1 cellular context compared by ENCODE assay signal in the genomic region with DNA sequence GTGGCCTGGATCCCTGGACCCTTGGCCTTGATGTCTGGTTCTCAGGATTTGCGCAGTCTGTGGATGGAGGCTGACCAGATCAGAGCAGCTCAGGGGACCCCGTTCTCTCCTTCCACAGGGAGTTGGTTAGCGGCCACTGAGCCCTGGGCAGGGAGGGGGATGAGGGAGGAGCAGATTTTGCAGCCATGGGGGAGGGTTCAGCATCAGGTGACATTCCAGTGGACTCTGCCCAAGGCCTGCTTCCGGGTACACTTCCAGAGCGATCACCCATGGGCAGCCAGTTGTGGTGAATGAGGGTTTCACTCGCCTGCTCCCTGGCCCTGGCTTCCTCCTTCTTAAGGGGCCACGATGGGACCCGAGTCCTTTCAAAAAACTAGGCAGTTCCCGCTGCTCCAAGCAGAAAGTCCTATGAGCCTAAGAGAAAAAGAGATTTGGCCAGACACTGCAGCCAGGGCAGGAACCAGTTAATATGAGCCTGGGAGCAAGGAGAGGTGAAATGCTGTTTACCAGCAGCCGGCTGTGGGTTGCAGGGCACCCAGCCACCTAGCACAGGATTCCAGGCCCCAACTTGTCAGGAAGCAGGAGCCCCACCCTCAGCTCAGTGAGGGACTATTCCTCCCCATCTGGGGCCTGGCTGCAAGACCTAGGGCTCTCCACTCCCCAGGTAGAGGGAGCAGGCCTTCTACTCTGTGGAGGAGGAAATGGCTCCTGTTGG.
A peak's percentile ranks its signal among the peaks of the same experiment; 100 is the strongest.
TF ChIP-seq lines count a peak whose summit lies in the region.

No MANE protein-coding gene starts in this region.

TF ChIP-seq in HepG2, 621 proteins besides CTCF, POLR2A, EP300 and RAD21 (continued from another document and continues in another):
- TF ChIP-seq, protein P1, sequence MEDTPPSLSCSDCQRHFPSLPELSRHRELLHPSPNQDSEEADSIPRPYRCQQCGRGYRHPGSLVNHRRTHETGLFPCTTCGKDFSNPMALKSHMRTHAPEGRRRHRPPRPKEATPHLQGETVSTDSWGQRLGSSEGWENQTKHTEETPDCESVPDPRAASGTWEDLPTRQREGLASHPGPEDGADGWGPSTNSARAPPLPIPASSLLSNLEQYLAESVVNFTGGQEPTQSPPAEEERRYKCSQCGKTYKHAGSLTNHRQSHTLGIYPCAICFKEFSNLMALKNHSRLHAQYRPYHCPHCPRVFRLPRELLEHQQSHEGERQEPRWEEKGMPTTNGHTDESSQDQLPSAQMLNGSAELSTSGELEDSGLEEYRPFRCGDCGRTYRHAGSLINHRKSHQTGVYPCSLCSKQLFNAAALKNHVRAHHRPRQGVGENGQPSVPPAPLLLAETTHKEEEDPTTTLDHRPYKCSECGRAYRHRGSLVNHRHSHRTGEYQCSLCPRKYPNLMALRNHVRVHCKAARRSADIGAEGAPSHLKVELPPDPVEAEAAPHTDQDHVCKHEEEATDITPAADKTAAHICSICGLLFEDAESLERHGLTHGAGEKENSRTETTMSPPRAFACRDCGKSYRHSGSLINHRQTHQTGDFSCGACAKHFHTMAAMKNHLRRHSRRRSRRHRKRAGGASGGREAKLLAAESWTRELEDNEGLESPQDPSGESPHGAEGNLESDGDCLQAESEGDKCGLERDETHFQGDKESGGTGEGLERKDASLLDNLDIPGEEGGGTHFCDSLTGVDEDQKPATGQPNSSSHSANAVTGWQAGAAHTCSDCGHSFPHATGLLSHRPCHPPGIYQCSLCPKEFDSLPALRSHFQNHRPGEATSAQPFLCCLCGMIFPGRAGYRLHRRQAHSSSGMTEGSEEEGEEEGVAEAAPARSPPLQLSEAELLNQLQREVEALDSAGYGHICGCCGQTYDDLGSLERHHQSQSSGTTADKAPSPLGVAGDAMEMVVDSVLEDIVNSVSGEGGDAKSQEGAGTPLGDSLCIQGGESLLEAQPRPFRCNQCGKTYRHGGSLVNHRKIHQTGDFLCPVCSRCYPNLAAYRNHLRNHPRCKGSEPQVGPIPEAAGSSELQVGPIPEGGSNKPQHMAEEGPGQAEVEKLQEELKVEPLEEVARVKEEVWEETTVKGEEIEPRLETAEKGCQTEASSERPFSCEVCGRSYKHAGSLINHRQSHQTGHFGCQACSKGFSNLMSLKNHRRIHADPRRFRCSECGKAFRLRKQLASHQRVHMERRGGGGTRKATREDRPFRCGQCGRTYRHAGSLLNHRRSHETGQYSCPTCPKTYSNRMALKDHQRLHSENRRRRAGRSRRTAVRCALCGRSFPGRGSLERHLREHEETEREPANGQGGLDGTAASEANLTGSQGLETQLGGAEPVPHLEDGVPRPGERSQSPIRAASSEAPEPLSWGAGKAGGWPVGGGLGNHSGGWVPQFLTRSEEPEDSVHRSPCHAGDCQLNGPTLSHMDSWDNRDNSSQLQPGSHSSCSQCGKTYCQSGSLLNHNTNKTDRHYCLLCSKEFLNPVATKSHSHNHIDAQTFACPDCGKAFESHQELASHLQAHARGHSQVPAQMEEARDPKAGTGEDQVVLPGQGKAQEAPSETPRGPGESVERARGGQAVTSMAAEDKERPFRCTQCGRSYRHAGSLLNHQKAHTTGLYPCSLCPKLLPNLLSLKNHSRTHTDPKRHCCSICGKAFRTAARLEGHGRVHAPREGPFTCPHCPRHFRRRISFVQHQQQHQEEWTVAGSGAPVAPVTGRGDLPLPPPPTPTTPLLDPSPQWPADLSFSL (CRISPR knock-in tag; IDR thresholded peaks at IDR 0.05), result no peak
- TF ChIP-seq MAZ (IDR thresholded peaks at IDR 0.05; ENCODE audit: borderline replicate concordance, low read depth, low read length) (peak; percentile 81; the same call in 1 of the 2 replicates), MAZ (CRISPR knock-in tag; IDR thresholded peaks at IDR 0.05; ENCODE audit: low read depth) (peak; percentile 90), ADNP (CRISPR knock-in tag; IDR thresholded peaks at IDR 0.05) (0 out of 2 replicates have a peak, but pooled peaks have one; percentile 7), NR2F1 (CRISPR knock-in tag; IDR thresholded peaks at IDR 0.05) (peak in 1 of 2 experiments; percentile 26; a peak in 1 of 4 replicates), ZFP82 (CRISPR knock-in tag; IDR thresholded peaks at IDR 0.05; ENCODE audit: borderline replicate concordance) (no peak), TAF15 (IDR thresholded peaks at IDR 0.05; ENCODE audit: low read depth, low read length, poor library complexity, severe bottlenecking) (no peak), CAMTA2 (CRISPR knock-in tag; IDR thresholded peaks at IDR 0.05; ENCODE audit: borderline replicate concordance) (no peak), PRPF4 (IDR thresholded peaks at IDR 0.05; ENCODE audit: low read depth, low read length, poor library complexity, severe bottlenecking) (no peak), ZNF563 (CRISPR knock-in tag; IDR thresholded peaks at IDR 0.05) (peak; percentile 71; the same call in 1 of the 2 replicates), ZNF17 (CRISPR knock-in tag; IDR thresholded peaks at IDR 0.05) (no peak), ZNF749 (CRISPR knock-in tag; IDR thresholded peaks at IDR 0.05; ENCODE audit: borderline replicate concordance) (no peak), SRSF9 (IDR thresholded peaks at IDR 0.05; ENCODE audit: borderline replicate concordance, insufficient read depth, low read depth, low read length, poor library complexity, severe bottlenecking) (no peak), ZNF720 (CRISPR knock-in tag; IDR thresholded peaks at IDR 0.05) (no peak), ZNF512 (CRISPR knock-in tag; IDR thresholded peaks at IDR 0.05) (no peak), ZKSCAN1 (IDR thresholded peaks at IDR 0.05; ENCODE audit: low read length) (no peak), NCOR1 (IDR thresholded peaks at IDR 0.05; ENCODE audit: borderline replicate concordance, low read length) (peak; percentile 62; the same call in 1 of the 2 replicates), AKAP8 (CRISPR knock-in tag; IDR thresholded peaks at IDR 0.05) (peak; percentile 52; the same call in 1 of the 2 replicates), ZFYVE20 (CRISPR knock-in tag; IDR thresholded peaks at IDR 0.05; ENCODE audit: borderline replicate concordance, low read depth) (no peak), ZZZ3 (CRISPR knock-in tag; IDR thresholded peaks at IDR 0.05; ENCODE audit: borderline replicate concordance) (no peak), RBM22 (optimal IDR thresholded peaks at IDR 0.05; ENCODE audit: low read length) (no peak), SATB2 (CRISPR knock-in tag; IDR thresholded peaks at IDR 0.05) (0 out of 2 replicates have a peak, but pooled peaks have one; percentile 65), ZNF747 (CRISPR knock-in tag; IDR thresholded peaks at IDR 0.05; ENCODE audit: borderline replicate concordance) (peak; percentile 38; the same call in 1 of the 2 replicates), ZNF24 (IDR thresholded peaks at IDR 0.05) (no peak), ZNF552 (CRISPR knock-in tag; IDR thresholded peaks at IDR 0.05; ENCODE audit: borderline replicate concordance) (no peak; the same call in 1 of the 2 replicates), RNF219 (CRISPR knock-in tag; IDR thresholded peaks at IDR 0.05) (no peak), HDAC2 (CRISPR knock-in tag; IDR thresholded peaks at IDR 0.05) (peak; percentile 81), NCOA1 (CRISPR knock-in tag; IDR thresholded peaks at IDR 0.05) (no peak; the same call in 1 of the 2 replicates), TMF1 (CRISPR knock-in tag; IDR thresholded peaks at IDR 0.05; ENCODE audit: low read depth) (peak; percentile 31; the same call in 1 of the 2 replicates), IKZF5 (CRISPR knock-in tag; IDR thresholded peaks at IDR 0.05) (peak; percentile 88; the same call in 1 of the 2 replicates), HOMEZ (CRISPR knock-in tag; IDR thresholded peaks at IDR 0.05; ENCODE audit: low read depth) (peak; percentile 73; the same call in 1 of the 2 replicates), JUN (CRISPR knock-in tag; IDR thresholded peaks at IDR 0.05) (peak; percentile 28; the same call in 1 of the 2 replicates), REXO4 (CRISPR knock-in tag; IDR thresholded peaks at IDR 0.05; ENCODE audit: borderline replicate concordance) (no peak), ZMYM3 (CRISPR knock-in tag; IDR thresholded peaks at IDR 0.05) (peak; percentile 69; the same call in 1 of the 2 replicates), ZNF616 (CRISPR knock-in tag; IDR thresholded peaks at IDR 0.05; ENCODE audit: low read depth) (no peak; the same call in 1 of the 2 replicates), ZNF557 (CRISPR knock-in tag; IDR thresholded peaks at IDR 0.05) (peak; percentile 48; the same call in 1 of the 2 replicates), ZNF556 (CRISPR knock-in tag; IDR thresholded peaks at IDR 0.05; ENCODE audit: borderline replicate concordance) (no peak), LCORL (IDR thresholded peaks at IDR 0.05) (no peak), LCORL (CRISPR knock-in tag; IDR thresholded peaks at IDR 0.05) (peak; percentile 84), PTBP1 (IDR thresholded peaks at IDR 0.05; ENCODE audit: low read depth, low read length, poor library complexity, severe bottlenecking) (no peak), CBX1 (IDR thresholded peaks at IDR 0.05; ENCODE audit: low read depth) (peak; percentile 83), ZNF709 (CRISPR knock-in tag; IDR thresholded peaks at IDR 0.05) (no peak), FIP1L1 (IDR thresholded peaks at IDR 0.05; ENCODE audit: borderline replicate concordance, insufficient read depth, low read depth, low read length) (no peak), ZBTB42 (CRISPR knock-in tag; IDR thresholded peaks at IDR 0.05) (0 out of 2 replicates have a peak, but pooled peaks have one; percentile 39), TRIM24 (CRISPR knock-in tag; IDR thresholded peaks at IDR 0.05) (no peak), NFKB2 (CRISPR knock-in tag; IDR thresholded peaks at IDR 0.05; ENCODE audit: borderline replicate concordance) (peak; percentile 53), KDM3A (CRISPR knock-in tag; IDR thresholded peaks at IDR 0.05; ENCODE audit: low read depth) (peak; percentile 34; the same call in 1 of the 2 replicates), KLF6 (CRISPR knock-in tag; IDR thresholded peaks at IDR 0.05) (peak; percentile 86; the same call in 1 of the 2 replicates), CREB1 (IDR thresholded peaks at IDR 0.05) (no peak), CREB1 (CRISPR knock-in tag; IDR thresholded peaks at IDR 0.05) (no peak), ZNF451 (CRISPR knock-in tag; IDR thresholded peaks at IDR 0.05) (no peak), CBX5 (CRISPR knock-in tag; IDR thresholded peaks at IDR 0.05; ENCODE audit: borderline replicate concordance) (peak; percentile 78), ZNF34 (CRISPR knock-in tag; IDR thresholded peaks at IDR 0.05; ENCODE audit: borderline replicate concordance) (0 out of 2 replicates have a peak, but pooled peaks have one; percentile 73)
- TF ChIP-seq, protein P2, sequence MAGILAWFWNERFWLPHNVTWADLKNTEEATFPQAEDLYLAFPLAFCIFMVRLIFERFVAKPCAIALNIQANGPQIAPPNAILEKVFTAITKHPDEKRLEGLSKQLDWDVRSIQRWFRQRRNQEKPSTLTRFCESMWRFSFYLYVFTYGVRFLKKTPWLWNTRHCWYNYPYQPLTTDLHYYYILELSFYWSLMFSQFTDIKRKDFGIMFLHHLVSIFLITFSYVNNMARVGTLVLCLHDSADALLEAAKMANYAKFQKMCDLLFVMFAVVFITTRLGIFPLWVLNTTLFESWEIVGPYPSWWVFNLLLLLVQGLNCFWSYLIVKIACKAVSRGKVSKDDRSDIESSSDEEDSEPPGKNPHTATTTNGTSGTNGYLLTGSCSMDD (CRISPR knock-in tag; IDR thresholded peaks at IDR 0.05), result no peak
